ENCODE assay signal across 10 cellular contexts in genomic region chr5:150263801-150264621, GRCh38. TPM values are rescaled to one million over a fixed set of nuclear protein-coding genes. Genes with fewer than 3 reads are reported as not detected.
A peak's percentile ranks its signal among the peaks of the same experiment; 100 is the strongest.
DNase-seq lines count a peak whose midpoint lies in the region; ATAC-seq and TF ChIP-seq lines count a peak whose summit lies in the region.
"Had no signal": no experiment of that assay in that cellular context is flagged by ENCODE, and none has a peak within 500 bp of the region (broad histone marks: within the 10 kb centered on the region; RNA-seq: fewer than 3 reads in every experiment).

No MANE protein-coding gene starts in this region.

- ATAC-seq in GM21529 (IDR thresholded peaks at IDR 0.05; ENCODE audit: unreplicated experiment) (no peak), HG03521 (IDR thresholded peaks at IDR 0.05; ENCODE audit: unreplicated experiment) (no peak)
- ATAC-seq: left colon had no signal

- H3K4me2 ChIP-seq in skeletal muscle satellite cell (ENCODE audit: low read length): peak overlapping the region; percentile 55

- H3K9me3 ChIP-seq in SJSA1 (replicated peaks) (no peaks in the 10 kb centered on the region), skeletal muscle satellite cell (replicated peaks; ENCODE audit: low read length) (no peaks in the 10 kb centered on the region)
- H3K9me3 ChIP-seq: tibial nerve had no signal

- H3K4me1 ChIP-seq in SJSA1 (replicated peaks) (peaks cover 31% of the 10 kb centered on the region), skeletal muscle satellite cell (ENCODE audit: control insufficient read depth, insufficient read depth, low read length) (peaks cover 32% of the 10 kb centered on the region)

- DNase-seq in HK-2 (ENCODE audit: unreplicated experiment): peak; percentile 68
- peak; percentile 76 to 86 for DNase-seq in SJSA1 (ENCODE audit: low read depth in 1 of 2, low spot score in 2 of 2)
- DNase-seq in foreskin fibroblast: peak; percentile 82 to 87
- DNase-seq in posterior vena cava (ENCODE audit: low spot score): no peak
- DNase-seq: activated CD4-positive, CD25-positive, alpha-beta regulatory T cell treated with anti-CD3 and anti-CD28 coated beads, Interleukin-2, amount 50 U/mL, for 72 hours had no signal

- TF ChIP-seq CTCF in foreskin fibroblast (IDR thresholded peaks at IDR 0.05; ENCODE audit: low read depth, low read length): no peak

- 0 out of 2 replicates have a peak, but pooled peaks cover 2% of the 10 kb centered on the region for H3K36me3 ChIP-seq in SJSA1
- no peaks in the 10 kb centered on the region for H3K36me3 ChIP-seq in skeletal muscle satellite cell (ENCODE audit: insufficient read depth, low read length)
- H3K36me3 ChIP-seq: tibial nerve had no signal

- intact Hi-C loops in posterior vena cava (cut with DNase I): loop anchor here in 1 of 2 donors (10.0 kb wide), 1 partner anchor 171 kb away; no protein-coding TSS in a partner anchor

- peak overlapping the region; percentile 12 for H3K9ac ChIP-seq in skeletal muscle satellite cell (ENCODE audit: low read depth, low read length)

- no peak overlapping the region; the same call in 1 of the 2 replicates for H3K27ac ChIP-seq in SJSA1
- H3K27ac ChIP-seq: tibial nerve had no signal

- H3K27me3 ChIP-seq in SJSA1 (replicated peaks) (no peaks in the 10 kb centered on the region), skeletal muscle satellite cell (ENCODE audit: control insufficient read depth, insufficient read depth, low read length) (no peaks in the 10 kb centered on the region)
- H3K27me3 ChIP-seq: tibial nerve had no signal

- H3K4me3 ChIP-seq in SJSA1 (no peak overlapping the region), foreskin fibroblast (ENCODE audit: low read depth in 1 of 2, low read length in 2 of 2) (peak overlapping the region in 1 of 2 donors; percentile 4), skeletal muscle satellite cell (ENCODE audit: low read length) (peak overlapping the region; percentile 6)
- H3K4me3 ChIP-seq: tibial nerve had no signal

RNA-seq across cellular contexts. Expression of gene CAMK2A, which starts 25.6 kb away (rescaled TPM):
- not detected in 2 replicates for total RNA-seq in SJSA1 (2014; rRNA removed; shearing (Covaris generic))
- total RNA-seq in skeletal muscle satellite cell (2012; rRNA removed): 0.66 TPM in 1 of 2 replicates, not detected in the other
- total RNA-seq in posterior vena cava: under 1 TPM; 0.23 to 0.29 TPM

RNA-seq across cellular contexts. Expression of gene ARSI, which starts 38.7 kb away (rescaled TPM):
- total RNA-seq in SJSA1 (2014; rRNA removed; shearing (Covaris generic)): 0.21 TPM in 1 of 2 replicates, not detected in the other
- 2.3 and 5.0 TPM in 2 replicates for total RNA-seq in skeletal muscle satellite cell (2012; rRNA removed)
- 1 to 10 TPM; 1.3 to 1.9 TPM for total RNA-seq in posterior vena cava
